15 cellular contexts compared by ENCODE assay signal in the genomic region with DNA sequence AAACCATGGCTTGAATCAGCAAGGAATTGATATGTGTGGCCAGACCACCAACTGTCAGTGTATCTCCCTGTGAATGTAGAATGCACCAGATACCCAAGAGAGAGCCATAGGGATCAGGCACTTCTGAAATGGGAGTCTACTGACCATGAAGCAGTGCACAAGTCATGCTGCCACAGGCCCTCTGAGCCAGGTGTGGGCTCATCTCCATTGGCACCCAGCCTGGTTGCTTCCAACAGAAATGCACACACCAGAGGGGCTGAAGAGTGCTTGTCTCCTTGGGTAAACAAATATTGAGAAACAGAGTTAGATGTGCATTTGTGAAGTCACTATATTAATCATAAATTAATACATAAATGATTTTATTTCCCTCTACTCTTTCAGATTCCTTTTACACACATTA.
"Had no signal": no experiment of that assay in that cellular context is flagged by ENCODE, and none has a peak within 500 bp of the region (broad histone marks: within the 10 kb centered on the region; RNA-seq: fewer than 3 reads in every experiment).

No MANE protein-coding gene starts in this region.

- H3K27ac ChIP-seq: coronary artery, gastroesophageal sphincter, transverse colon, VCaP had no signal

- DNase-seq: activated CD4-positive, alpha-beta memory T cell treated with anti-CD3 and anti-CD28 coated beads, Interleukin-2, amount 10 ng/mL, durations not matched to agents 7 days and 5 days; activated CD4-positive, alpha-beta T cell treated with anti-CD3 and anti-CD28 coated beads for 36 hours; activated naive CD8-positive, alpha-beta T cell treated with anti-CD3 and anti-CD28 coated beads, Interleukin-2, amount 10 ng/mL, durations not matched to agents 7 days and 5 days; activated T-cell treated with anti-CD3 and anti-CD28 coated beads, Interleukin-2, amount 50 U/mL, for 72 hours; effector CD4-positive, alpha-beta T cell; islet precursor cell; stimulated activated CD4-positive, alpha-beta T cell treated with anti-CD3 and anti-CD28 coated beads, Interleukin-2, amount 100 ng/mL, for 24 hours; stimulated activated naive B cell treated with anti-CD40 and anti-IgM and Interleukin-4, amounts not matched to agents 10 μg/mL and 1 μg/mL and 100 μg/mL, for 72 hours; transverse colon had no signal

- H3K27ac Mint-ChIP-seq: activated CD4-positive, alpha-beta memory T cell treated with anti-CD3 and anti-CD28 coated beads, Interleukin-2, amount 10 ng/mL, durations not matched to agents 7 days and 5 days; activated CD4-positive, alpha-beta T cell treated with anti-CD3 and anti-CD28 coated beads for 36 hours; activated naive CD8-positive, alpha-beta T cell treated with anti-CD3 and anti-CD28 coated beads, Interleukin-2, amount 10 ng/mL, durations not matched to agents 7 days and 5 days; activated T-cell treated with anti-CD3 and anti-CD28 coated beads, Interleukin-2, amount 50 U/mL, for 72 hours; stimulated activated naive B cell treated with anti-CD40 and anti-IgM and Interleukin-4, amounts not matched to agents 10 μg/mL and 1 μg/mL and 100 μg/mL, for 72 hours had no signal

- H3K4me3 Mint-ChIP-seq: activated CD4-positive, alpha-beta memory T cell treated with anti-CD3 and anti-CD28 coated beads, Interleukin-2, amount 10 ng/mL, durations not matched to agents 7 days and 5 days; activated CD4-positive, alpha-beta T cell treated with anti-CD3 and anti-CD28 coated beads for 36 hours; activated naive CD8-positive, alpha-beta T cell treated with anti-CD3 and anti-CD28 coated beads, Interleukin-2, amount 10 ng/mL, durations not matched to agents 7 days and 5 days; activated T-cell treated with anti-CD3 and anti-CD28 coated beads, Interleukin-2, amount 50 U/mL, for 72 hours; neural crest cell; stimulated activated naive B cell treated with anti-CD40 and anti-IgM and Interleukin-4, amounts not matched to agents 10 μg/mL and 1 μg/mL and 100 μg/mL, for 72 hours had no signal

- H3K9me3 Mint-ChIP-seq: activated CD4-positive, alpha-beta memory T cell treated with anti-CD3 and anti-CD28 coated beads, Interleukin-2, amount 10 ng/mL, durations not matched to agents 7 days and 5 days; activated naive CD8-positive, alpha-beta T cell treated with anti-CD3 and anti-CD28 coated beads, Interleukin-2, amount 10 ng/mL, durations not matched to agents 7 days and 5 days had no signal

- H3K36me3 Mint-ChIP-seq: activated naive CD8-positive, alpha-beta T cell treated with anti-CD3 and anti-CD28 coated beads, Interleukin-2, amount 10 ng/mL, durations not matched to agents 7 days and 5 days had no signal

- H3K9me3 ChIP-seq: transverse colon had no signal

- H3K4me1 ChIP-seq: gastroesophageal sphincter had no signal

- FAIRE-seq: astrocyte had no signal

- H3K27me3 ChIP-seq: gastroesophageal sphincter, transverse colon had no signal

- H3K4me1 Mint-ChIP-seq: activated CD4-positive, alpha-beta memory T cell treated with anti-CD3 and anti-CD28 coated beads, Interleukin-2, amount 10 ng/mL, durations not matched to agents 7 days and 5 days; activated CD4-positive, alpha-beta T cell treated with anti-CD3 and anti-CD28 coated beads for 36 hours; activated naive CD8-positive, alpha-beta T cell treated with anti-CD3 and anti-CD28 coated beads, Interleukin-2, amount 10 ng/mL, durations not matched to agents 7 days and 5 days; neural crest cell; stimulated activated naive B cell treated with anti-CD40 and anti-IgM and Interleukin-4, amounts not matched to agents 10 μg/mL and 1 μg/mL and 100 μg/mL, for 72 hours had no signal

- H3K4me3 ChIP-seq: coronary artery, gastroesophageal sphincter, transverse colon had no signal

- H3K36me3 ChIP-seq: gastroesophageal sphincter, transverse colon had no signal

- H3K27me3 Mint-ChIP-seq: activated CD4-positive, alpha-beta memory T cell treated with anti-CD3 and anti-CD28 coated beads, Interleukin-2, amount 10 ng/mL, durations not matched to agents 7 days and 5 days; stimulated activated naive B cell treated with anti-CD40 and anti-IgM and Interleukin-4, amounts not matched to agents 10 μg/mL and 1 μg/mL and 100 μg/mL, for 72 hours had no signal

- ATAC-seq: activated CD4-positive, alpha-beta T cell treated with anti-CD3 and anti-CD28 coated beads for 36 hours; activated T-cell treated with anti-CD3 and anti-CD28 coated beads, Interleukin-2, amount 50 U/mL, for 72 hours; gastroesophageal sphincter; sciatic nerve; stimulated activated naive B cell treated with anti-CD40 and anti-IgM and Interleukin-4, amounts not matched to agents 10 μg/mL and 1 μg/mL and 100 μg/mL, for 72 hours had no signal
